ENCODE assay signal across 1 cellular context in the genomic region with DNA sequence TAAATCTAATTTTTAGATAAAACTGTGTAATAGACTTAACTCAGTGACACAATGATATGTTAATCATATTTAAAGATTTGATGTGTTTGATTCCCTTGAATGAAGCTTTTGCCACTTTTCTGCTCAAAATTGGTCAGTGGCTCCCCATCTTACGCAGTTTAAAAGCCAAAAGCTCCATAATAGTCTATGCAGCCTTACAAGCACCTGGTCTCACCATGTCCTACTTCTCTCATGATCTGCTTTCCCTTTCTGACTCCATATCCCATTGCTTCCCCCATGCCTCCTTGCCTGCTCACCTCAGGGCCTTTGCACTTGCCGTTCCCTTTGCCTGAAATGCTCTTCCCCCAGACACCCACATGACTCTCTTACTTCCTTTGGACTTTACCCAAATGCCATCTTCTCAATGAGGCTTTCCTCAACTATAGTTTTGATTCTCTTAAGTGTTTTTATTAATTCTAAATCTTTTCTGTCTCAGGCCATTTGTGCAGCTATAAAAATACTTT.
TF ChIP-seq lines count a peak whose summit lies in the region.

No MANE protein-coding gene starts in this region.

TF ChIP-seq in HepG2, 621 proteins besides CTCF, POLR2A, EP300 and RAD21:
- no peak for TF ChIP-seq ESRRA (CRISPR knock-in tag; IDR thresholded peaks at IDR 0.05; ENCODE audit: low read depth)
- no peak for TF ChIP-seq KAT7 (CRISPR knock-in tag; IDR thresholded peaks at IDR 0.05; ENCODE audit: borderline replicate concordance)
- TF ChIP-seq FIP1L1 (IDR thresholded peaks at IDR 0.05; ENCODE audit: borderline replicate concordance, insufficient read depth, low read depth, low read length), result no peak
- 0 out of 2 replicates have a peak, but pooled peaks have one; percentile 21 for TF ChIP-seq ZMYM3 (CRISPR knock-in tag; IDR thresholded peaks at IDR 0.05)
- TF ChIP-seq ZNF382 (CRISPR knock-in tag; IDR thresholded peaks at IDR 0.05; ENCODE audit: borderline replicate concordance), result no peak
- TF ChIP-seq ZKSCAN5 (CRISPR knock-in tag; IDR thresholded peaks at IDR 0.05), result no peak
